In the genomic region with DNA sequence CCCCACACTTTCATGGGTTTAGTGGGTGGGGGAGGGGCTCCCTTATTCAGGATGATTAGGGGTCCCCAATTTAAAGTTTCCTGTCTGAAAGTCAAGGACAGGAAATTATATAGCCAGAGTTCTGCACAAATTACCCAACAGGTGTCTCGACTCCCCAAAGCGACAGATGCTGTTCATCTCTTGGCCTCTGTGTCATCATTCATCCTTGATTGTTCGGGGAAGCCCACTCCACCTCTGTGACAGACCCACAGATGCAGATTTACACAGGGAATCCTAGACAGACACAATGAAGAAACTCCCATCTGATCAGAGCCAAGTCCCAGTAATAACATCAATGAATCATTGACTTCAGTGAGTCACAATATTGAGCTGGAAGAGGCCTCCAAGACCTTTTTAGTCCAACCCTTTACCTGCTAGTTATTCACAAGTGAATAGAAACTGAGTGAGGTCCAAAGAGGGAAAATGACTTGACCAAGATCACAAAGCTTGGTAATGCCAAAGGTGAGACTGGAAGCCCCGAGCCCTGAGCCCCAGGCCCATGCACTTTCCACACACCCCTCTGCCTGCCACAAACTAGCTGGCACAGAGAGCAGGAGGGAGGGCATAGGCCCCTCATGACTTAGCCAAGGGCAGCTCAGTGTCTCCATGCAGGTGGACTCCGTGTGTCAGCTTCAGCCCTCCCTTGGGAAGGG, we compare ENCODE assay signal across 1 cellular context.
TF ChIP-seq lines count a peak whose summit lies in the region.

No MANE protein-coding gene starts in this region.

TF ChIP-seq in A549, 52 proteins besides CTCF, POLR2A, EP300 and RAD21 (continued from another document):
- TF ChIP-seq, protein P1, sequence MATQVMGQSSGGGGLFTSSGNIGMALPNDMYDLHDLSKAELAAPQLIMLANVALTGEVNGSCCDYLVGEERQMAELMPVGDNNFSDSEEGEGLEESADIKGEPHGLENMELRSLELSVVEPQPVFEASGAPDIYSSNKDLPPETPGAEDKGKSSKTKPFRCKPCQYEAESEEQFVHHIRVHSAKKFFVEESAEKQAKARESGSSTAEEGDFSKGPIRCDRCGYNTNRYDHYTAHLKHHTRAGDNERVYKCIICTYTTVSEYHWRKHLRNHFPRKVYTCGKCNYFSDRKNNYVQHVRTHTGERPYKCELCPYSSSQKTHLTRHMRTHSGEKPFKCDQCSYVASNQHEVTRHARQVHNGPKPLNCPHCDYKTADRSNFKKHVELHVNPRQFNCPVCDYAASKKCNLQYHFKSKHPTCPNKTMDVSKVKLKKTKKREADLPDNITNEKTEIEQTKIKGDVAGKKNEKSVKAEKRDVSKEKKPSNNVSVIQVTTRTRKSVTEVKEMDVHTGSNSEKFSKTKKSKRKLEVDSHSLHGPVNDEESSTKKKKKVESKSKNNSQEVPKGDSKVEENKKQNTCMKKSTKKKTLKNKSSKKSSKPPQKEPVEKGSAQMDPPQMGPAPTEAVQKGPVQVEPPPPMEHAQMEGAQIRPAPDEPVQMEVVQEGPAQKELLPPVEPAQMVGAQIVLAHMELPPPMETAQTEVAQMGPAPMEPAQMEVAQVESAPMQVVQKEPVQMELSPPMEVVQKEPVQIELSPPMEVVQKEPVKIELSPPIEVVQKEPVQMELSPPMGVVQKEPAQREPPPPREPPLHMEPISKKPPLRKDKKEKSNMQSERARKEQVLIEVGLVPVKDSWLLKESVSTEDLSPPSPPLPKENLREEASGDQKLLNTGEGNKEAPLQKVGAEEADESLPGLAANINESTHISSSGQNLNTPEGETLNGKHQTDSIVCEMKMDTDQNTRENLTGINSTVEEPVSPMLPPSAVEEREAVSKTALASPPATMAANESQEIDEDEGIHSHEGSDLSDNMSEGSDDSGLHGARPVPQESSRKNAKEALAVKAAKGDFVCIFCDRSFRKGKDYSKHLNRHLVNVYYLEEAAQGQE (IDR thresholded peaks at IDR 0.05): peak; percentile 36; the same call in 1 of the 2 replicates
- TF ChIP-seq SMC3 (IDR thresholded peaks at IDR 0.05) (0 out of 3 replicates have a peak, but pooled peaks have one; percentile 4), FOSL2 (IDR thresholded peaks at IDR 0.05) (no peak), FOSL2 (CRISPR knock-in tag; IDR thresholded peaks at IDR 0.05) (peak; percentile 77), ZSCAN20 (CRISPR knock-in tag; IDR thresholded peaks at IDR 0.05) (no peak), RCOR1 (IDR thresholded peaks at IDR 0.05; ENCODE audit: low read depth, low read length) (no peak)
TF ChIP-seq in A549: peak in this region for 4.
